24 cellular contexts compared by ENCODE assay signal in the genomic region with DNA sequence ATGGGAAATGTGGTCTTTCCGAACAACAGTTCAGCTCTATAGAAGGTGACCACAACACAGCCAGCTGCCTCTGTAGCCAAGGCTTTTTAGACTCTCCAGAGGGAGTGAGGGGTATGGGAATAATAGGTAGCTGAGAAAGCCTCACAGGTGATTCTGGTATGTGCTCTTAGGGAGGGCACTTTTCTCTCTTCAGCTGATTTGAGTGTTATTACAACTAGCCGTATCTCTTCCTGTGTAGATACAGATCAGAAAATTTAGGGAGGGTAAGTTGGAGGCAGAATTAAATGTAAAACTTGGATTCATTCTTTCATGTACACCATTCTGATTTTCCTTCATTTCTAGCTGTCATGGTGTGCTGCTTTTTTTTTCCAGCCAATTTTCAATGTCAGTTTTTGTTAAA.
"Had no signal": no experiment of that assay in that cellular context is flagged by ENCODE, and none has a peak within 500 bp of the region (broad histone marks: within the 10 kb centered on the region; RNA-seq: fewer than 3 reads in every experiment).

No MANE protein-coding gene starts in this region.

- H3K9me3 ChIP-seq: neutrophil, pancreas, vagina had no signal

- DNase-seq: dermis blood vessel endothelial cell; effector memory CD4-positive, alpha-beta T cell; erythroblast; esophagus squamous epithelium; foreskin melanocyte; glutamatergic neuron; heart right ventricle; hippocampal formation; left cardiac atrium; left lung; lower lobe of right lung; natural killer cell; pancreas; right lobe of liver; small intestine; stimulated activated CD4-positive, alpha-beta T cell treated with anti-CD3 and anti-CD28 coated beads, Interleukin-15, amount 100 ng/mL, for 24 hours; stimulated activated CD4-positive, alpha-beta T cell treated with anti-CD3 and anti-CD28 coated beads, Interleukin-2, amount 100 ng/mL, for 48 hours; stimulated activated naive B cell treated with anti-CD40 and anti-IgM and Interleukin-4, amounts not matched to agents 10 μg/mL and 1 μg/mL and 100 μg/mL, for 72 hours; trophoblast cell had no signal

- H3K27me3 ChIP-seq: esophagus squamous epithelium, heart right ventricle, left lung, neutrophil, pancreas, right lobe of liver, vagina had no signal

- H3K4me3 Mint-ChIP-seq: natural killer cell; stimulated activated naive B cell treated with anti-CD40 and anti-IgM and Interleukin-4, amounts not matched to agents 10 μg/mL and 1 μg/mL and 100 μg/mL, for 72 hours; stimulated activated naive CD8-positive, alpha-beta T cell treated with anti-CD3 and anti-CD28 coated beads, Interleukin-15, Interleukin-2, amounts not matched to agents 100 ng/mL and 50 ng/mL, for 24 hours had no signal

- H3K27ac ChIP-seq: coronary artery, esophagus squamous epithelium, heart right ventricle, left lung, lower lobe of right lung, neutrophil, pancreas, right lobe of liver, thoracic aorta, vagina had no signal

- H3K36me3 ChIP-seq: esophagus squamous epithelium, heart right ventricle, left lung, lower lobe of right lung, neutrophil, pancreas, right lobe of liver, thoracic aorta, vagina had no signal

- H3K4me3 ChIP-seq: coronary artery, esophagus squamous epithelium, heart right ventricle, left lung, lower lobe of right lung, pancreas, right lobe of liver, thoracic aorta, vagina had no signal

- H3K27ac Mint-ChIP-seq: natural killer cell; stimulated activated naive B cell treated with anti-CD40 and anti-IgM and Interleukin-4, amounts not matched to agents 10 μg/mL and 1 μg/mL and 100 μg/mL, for 72 hours; stimulated activated naive CD8-positive, alpha-beta T cell treated with anti-CD3 and anti-CD28 coated beads, Interleukin-15, Interleukin-2, amounts not matched to agents 100 ng/mL and 50 ng/mL, for 24 hours had no signal

- H3K4me1 ChIP-seq: esophagus squamous epithelium, heart right ventricle, left lung, lower lobe of right lung, pancreas, right lobe of liver, vagina had no signal

- H3K27me3 Mint-ChIP-seq: stimulated activated naive B cell treated with anti-CD40 and anti-IgM and Interleukin-4, amounts not matched to agents 10 μg/mL and 1 μg/mL and 100 μg/mL, for 72 hours; stimulated activated naive CD8-positive, alpha-beta T cell treated with anti-CD3 and anti-CD28 coated beads, Interleukin-15, Interleukin-2, amounts not matched to agents 100 ng/mL and 50 ng/mL, for 24 hours had no signal

- ATAC-seq: heart right ventricle; left cardiac atrium; left lung; lower lobe of right lung; pancreas; right lobe of liver; stimulated activated naive B cell treated with anti-CD40 and anti-IgM and Interleukin-4, amounts not matched to agents 10 μg/mL and 1 μg/mL and 100 μg/mL, for 72 hours had no signal

- H3K4me1 Mint-ChIP-seq: stimulated activated naive B cell treated with anti-CD40 and anti-IgM and Interleukin-4, amounts not matched to agents 10 μg/mL and 1 μg/mL and 100 μg/mL, for 72 hours had no signal
